Comparison of ENCODE assay signal across 8 cellular contexts in the genomic region with DNA sequence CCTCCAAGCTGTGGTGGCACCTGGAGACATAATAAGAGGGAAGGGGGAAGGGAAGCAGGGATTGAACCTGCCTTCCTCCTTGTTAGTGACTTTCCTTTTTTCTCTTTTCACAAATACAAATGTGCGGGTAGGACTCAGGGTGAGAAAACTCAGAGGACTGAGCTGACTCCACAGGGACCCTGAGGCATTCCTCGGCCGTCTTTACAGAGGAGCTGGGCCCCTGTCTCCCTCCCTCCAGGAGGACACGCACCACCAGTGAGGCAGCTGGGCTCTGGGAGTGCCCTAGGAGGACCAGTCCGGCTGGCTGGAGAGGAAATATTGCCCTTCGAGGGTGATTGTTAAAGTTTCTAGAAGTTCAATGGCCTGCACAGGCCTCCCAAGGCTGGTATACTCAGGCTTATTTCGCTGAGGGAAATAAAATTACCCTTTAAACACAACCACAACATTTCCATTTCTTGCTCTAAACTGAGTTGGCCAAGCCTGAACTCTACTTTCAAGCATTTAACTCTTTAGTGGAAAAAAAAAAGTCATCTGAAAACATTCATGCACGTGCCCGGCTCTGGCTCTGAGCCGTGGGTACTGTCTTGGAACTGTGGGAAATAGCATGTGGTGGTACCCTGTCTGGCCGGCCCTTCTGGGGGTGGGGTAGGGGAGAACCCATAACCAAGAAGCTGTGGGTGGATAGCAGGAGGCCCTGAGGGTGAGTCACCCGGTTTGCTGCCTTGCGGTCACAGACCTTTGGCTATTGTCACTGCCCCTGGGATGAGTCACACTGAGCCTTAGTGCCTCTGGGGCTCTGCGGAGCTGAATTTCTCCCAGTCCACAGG.
A peak's percentile ranks its signal among the peaks of the same experiment; 100 is the strongest.
DNase-seq lines count a peak whose midpoint lies in the region; ATAC-seq lines count a peak whose summit lies in the region.

No MANE protein-coding gene starts in this region.

- ATAC-seq in GM19351 (IDR thresholded peaks at IDR 0.05; ENCODE audit: unreplicated experiment) (peak; percentile 94), HG03565 (IDR thresholded peaks at IDR 0.05; ENCODE audit: unreplicated experiment) (peak; percentile 74), HG03159 (IDR thresholded peaks at IDR 0.05; ENCODE audit: unreplicated experiment) (no peak)

- in situ Hi-C loops in KBM-7 (cut with MboI; ENCODE audit: low pct_unique_long_range_greater_than_20kb, low sequenced_read_pairs): no loop called here

- DNase-seq in dermis blood vessel endothelial cell: peak; percentile 6
- peak; percentile 91 for DNase-seq in renal cortical epithelial cell (ENCODE audit: low read depth)
- no peak for DNase-seq in NCI-H1417 treated with DMSO at 0.1 percent for 48 hours (lab: John Stamatoyannopoulos, UW)
- no peak for DNase-seq in NCI-H82 (lab: John Stamatoyannopoulos, UW)
- no peak for DNase-seq in KBM-7

Comparison
In these comparisons a context has a peak if more than half of its experiments do, and no peak if none do; other contexts are left out.
1. DNase-seq: peak in dermis blood vessel endothelial cell (single experiment) and renal cortical epithelial cell (single experiment); none in NCI-H1417 treated with DMSO at 0.1 percent for 48 hours (single experiment), NCI-H82 (single experiment) and KBM-7 (single experiment).